Comparison of ENCODE assay signal across 18 cellular contexts in the genomic region with DNA sequence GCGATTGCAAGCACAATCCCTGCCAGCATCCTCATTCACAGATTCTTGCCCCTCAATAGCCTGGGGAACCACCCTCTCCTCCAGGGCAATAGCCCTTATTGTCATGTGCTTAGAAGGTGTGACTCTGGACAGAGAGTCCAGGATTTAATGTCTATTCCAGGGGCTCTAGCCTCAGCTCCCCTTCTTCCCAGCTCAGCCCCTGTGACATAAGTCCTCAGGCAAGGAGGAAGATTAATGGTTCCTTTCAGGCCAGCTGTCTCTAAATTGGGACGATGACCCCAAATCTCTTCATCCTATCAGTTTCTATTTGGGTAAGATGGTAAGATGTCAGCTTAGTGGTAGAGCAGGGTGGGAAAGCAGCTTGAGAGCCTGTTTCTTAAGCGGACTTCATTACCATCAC. TPM values are rescaled to one million over a fixed set of nuclear protein-coding genes. Genes with fewer than 3 reads are reported as not detected.
DNase-seq lines count a peak whose midpoint lies in the region; ATAC-seq and TF ChIP-seq lines count a peak whose summit lies in the region.
"Had no signal": no experiment of that assay in that cellular context is flagged by ENCODE, and none has a peak within 500 bp of the region (broad histone marks: within the 10 kb centered on the region; RNA-seq: fewer than 3 reads in every experiment).

No MANE protein-coding gene starts in this region.

- no peak for TF ChIP-seq POLR2A in suprapubic skin (IDR thresholded peaks at IDR 0.05)

- H3K4me3 ChIP-seq in Loucy (ENCODE audit: low read length, poor library complexity, severe bottlenecking): peak overlapping the region; percentile 97
- H3K4me3 ChIP-seq in suprapubic skin: no peak overlapping the region
- H3K4me3 ChIP-seq: BLaER1 had no signal

- H3F3A ChIP-seq in Loucy (ENCODE audit: low read depth): no peaks in the 10 kb centered on the region

- no peak for TF ChIP-seq EP300 in suprapubic skin (IDR thresholded peaks at IDR 0.05)

- no peak overlapping the region for H2AFZ ChIP-seq in Loucy (ENCODE audit: low read length)

- H3K36me3 ChIP-seq in Loucy (ENCODE audit: insufficient read depth, low read length) (no peaks in the 10 kb centered on the region), suprapubic skin (no peaks in the 10 kb centered on the region)
- H3K36me3 ChIP-seq: BE2C had no signal

- WGBS in suprapubic skin: 89% methylated on average over 3 of the region's 3 CpGs

- H3K9me3 ChIP-seq in Loucy (ENCODE audit: insufficient read depth, low read depth, low read length): no peaks in the 10 kb centered on the region
- H3K9me3 ChIP-seq in suprapubic skin: no peaks in the 10 kb centered on the region
- H3K9me3 ChIP-seq: BE2C, BLaER1 had no signal

- peak overlapping the region; percentile 90 for H3K4me2 ChIP-seq in Loucy (ENCODE audit: low read depth, low read length, poor library complexity, severe bottlenecking)
- H3K4me2 ChIP-seq: BLaER1 had no signal

- no peaks in the 10 kb centered on the region for H3K9me2 ChIP-seq in Loucy (replicated peaks; ENCODE audit: low read depth, low read length)

- no peak for ATAC-seq in Right ventricle myocardium superior (ENCODE audit: poor library complexity)

- H3K79me2 ChIP-seq in Loucy (ENCODE audit: insufficient read depth, low read length): peaks cover 78% of the 10 kb centered on the region

- no peak for TF ChIP-seq CTCF in Loucy (conservative IDR thresholded peaks at IDR 0.05; ENCODE audit: low read length)
- TF ChIP-seq CTCF in GM20000 (IDR thresholded peaks at IDR 0.05; ENCODE audit: extremely low read depth, missing control alignments): no peak
- TF ChIP-seq CTCF in suprapubic skin (IDR thresholded peaks at IDR 0.05): no peak

- H3K27me3 ChIP-seq in Loucy (ENCODE audit: insufficient read depth, low read length, poor library complexity, severe bottlenecking) (no peaks in the 10 kb centered on the region), suprapubic skin (peaks cover 6% of the 10 kb centered on the region)
- H3K27me3 ChIP-seq: BE2C, BLaER1 had no signal

- peaks cover 75% of the 10 kb centered on the region for H3K4me1 ChIP-seq in Loucy (ENCODE audit: insufficient read depth, low read length, poor library complexity, severe bottlenecking)
- H3K4me1 ChIP-seq in suprapubic skin: no peaks in the 10 kb centered on the region
- H3K4me1 ChIP-seq: BE2C had no signal

- H3K9ac ChIP-seq in Loucy (ENCODE audit: low read depth, low read length, poor library complexity, severe bottlenecking): peak overlapping the region; percentile 97
- H3K9ac ChIP-seq: BLaER1 had no signal

- no peaks in the 10 kb centered on the region for H4K20me1 ChIP-seq in Loucy (ENCODE audit: insufficient read depth, low read length, poor library complexity, severe bottlenecking)

- DNase-seq in NCI-H524 treated with DMSO at 0.1 percent for 48 hours (lab: John Stamatoyannopoulos, UW) (peak; percentile 26), NCI-H82 treated with DMSO at 0.1 percent for 48 hours (lab: John Stamatoyannopoulos, UW; ENCODE audit: unreplicated experiment) (peak; percentile 87), GM20000 (ENCODE audit: low spot score) (no peak), NCI-H345 (lab: John Stamatoyannopoulos, UW) (no peak), Right ventricle myocardium superior (no peak), suprapubic skin (ENCODE audit: low spot score in 2 of 2) (no peak)
- DNase-seq: 8988T; ACHN; BE2C; C1 segment of cervical spinal cord; CD4-positive, alpha-beta memory T cell; CD4-positive, CD25-positive, alpha-beta regulatory T cell; CD8-positive, alpha-beta memory T cell; COR-L47; DMS79 treated with DMSO at 0.1 percent for 48 hours; GF-D8 had no signal

- H3K27ac ChIP-seq in suprapubic skin: no peak overlapping the region
- H3K27ac ChIP-seq: BLaER1 had no signal

- intact Hi-C loops in Right ventricle myocardium superior (cut with DNase I): no loop called here

RNA-seq across cellular contexts. Expression of a gene that starts 8.1 kb away (rescaled TPM):
- total RNA-seq in Right ventricle myocardium superior (not detected), suprapubic skin (not detected)
- total RNA-seq: CD4-positive, alpha-beta memory T cell; CD4-positive, CD25-positive, alpha-beta regulatory T cell; CD8-positive, alpha-beta memory T cell had no signal

Comparison
In these comparisons a context has a peak if more than half of its experiments do, and no peak if none do; other contexts are left out.
1. DNase-seq: peak in NCI-H524 treated with DMSO at 0.1 percent for 48 hours (single experiment) and NCI-H82 treated with DMSO at 0.1 percent for 48 hours (single experiment); none in GM20000 (single experiment), NCI-H345 (single experiment), Right ventricle myocardium superior (single experiment) and suprapubic skin (0 of 2).